18 cellular contexts compared by ENCODE assay signal in genomic region chr18:43525149-43525548, GRCh38.
A peak's percentile ranks its signal among the peaks of the same experiment; 100 is the strongest.
DNase-seq lines count a peak whose midpoint lies in the region; ATAC-seq and TF ChIP-seq lines count a peak whose summit lies in the region.
"Had no signal": no experiment of that assay in that cellular context is flagged by ENCODE, and none has a peak within 500 bp of the region (broad histone marks: within the 10 kb centered on the region; RNA-seq: fewer than 3 reads in every experiment).

No MANE protein-coding gene starts in this region.

- TF ChIP-seq CTCF in MCF 10A (IDR thresholded peaks at IDR 0.05; ENCODE audit: unreplicated experiment) (no peak), breast epithelium (IDR thresholded peaks at IDR 0.05) (no peak), thyroid gland (IDR thresholded peaks at IDR 0.05) (no peak), lower leg skin (IDR thresholded peaks at IDR 0.05) (no peak), sigmoid colon (IDR thresholded peaks at IDR 0.05) (no peak)

- no peaks in the 10 kb centered on the region for H3K27me3 Mint-ChIP-seq in MCF 10A (ENCODE audit: insufficient read depth, unreplicated experiment)
- no peaks in the 10 kb centered on the region for H3K27me3 Mint-ChIP-seq in activated T-helper 17 cell treated with anti-CD3 and anti-CD28 coated beads, Interleukin-2, amount 50 U/mL, for 72 hours
- H3K27me3 Mint-ChIP-seq: CD4-positive, CD25-positive, alpha-beta regulatory T cell had no signal

- H3K4me1 ChIP-seq in breast epithelium (no peaks in the 10 kb centered on the region), thyroid gland (no peaks in the 10 kb centered on the region), sigmoid colon (peaks cover 0 to 32% (median 17%) of the 10 kb centered on the region in 4 donors)
- H3K4me1 ChIP-seq: adrenal gland had no signal

- CTCF ChIA-PET in MCF 10A (lab: Yijun Ruan, JAX): interaction anchor here (1.3 kb wide), 1 partner anchor 45 kb away, joined by 4 read pairs; no protein-coding TSS in a partner anchor

- 33 to 39% methylated on average over 2 of the region's 2 CpGs for WGBS in thyroid gland, 2 donors
- WGBS in lower leg skin, 2 donors: 14 to 35% methylated on average over 2 of the region's 2 CpGs
- 8 to 25% methylated on average over 2 of the region's 2 CpGs for WGBS in sigmoid colon, 2 donors

- H3K9me3 ChIP-seq in breast epithelium (no peaks in the 10 kb centered on the region), thyroid gland (no peaks in the 10 kb centered on the region), sigmoid colon (no peaks in the 10 kb centered on the region)
- H3K9me3 ChIP-seq: mucosa of descending colon had no signal

- no peaks in the 10 kb centered on the region for H3K9me3 Mint-ChIP-seq in MCF 10A (ENCODE audit: unreplicated experiment)
- H3K9me3 Mint-ChIP-seq in activated T-helper 17 cell treated with anti-CD3 and anti-CD28 coated beads, Interleukin-2, amount 50 U/mL, for 72 hours: no peaks in the 10 kb centered on the region

- no TSS peak for BruUV-seq in MCF 10A (replicated peaks; lab: Mats Ljungman, UMichigan)

- TF ChIP-seq POLR2A in breast epithelium (IDR thresholded peaks at IDR 0.05) (no peak), thyroid gland (IDR thresholded peaks at IDR 0.05) (no peak), lower leg skin (IDR thresholded peaks at IDR 0.05) (no peak), sigmoid colon (IDR thresholded peaks at IDR 0.05) (no peak)

- H3K4me1 Mint-ChIP-seq in MCF 10A (ENCODE audit: insufficient read depth, unreplicated experiment): no peaks in the 10 kb centered on the region
- H3K4me1 Mint-ChIP-seq in activated T-helper 17 cell treated with anti-CD3 and anti-CD28 coated beads, Interleukin-2, amount 50 U/mL, for 72 hours: no peaks in the 10 kb centered on the region
- H3K4me1 Mint-ChIP-seq: CD4-positive, CD25-positive, alpha-beta regulatory T cell; stimulated activated effector memory CD8-positive, alpha-beta T cell treated with anti-CD3 and anti-CD28 coated beads, Interleukin-12 subunit alpha, Interleukin-12 subunit beta, amount 100 ng/mL, for 72 hours had no signal

- H3K27ac ChIP-seq in breast epithelium: no peak overlapping the region
- H3K27ac ChIP-seq in thyroid gland: no peak overlapping the region
- H3K27ac ChIP-seq in sigmoid colon: no peak overlapping the region
- H3K27ac ChIP-seq: adrenal gland, cardiac muscle cell had no signal

- H3K4me3 ChIP-seq in breast epithelium: no peak overlapping the region
- H3K4me3 ChIP-seq in thyroid gland (replicated peaks in 1 of 3): no peak overlapping the region
- H3K4me3 ChIP-seq in lower leg skin (ENCODE audit: low read depth, poor library complexity, severe bottlenecking): no peak overlapping the region
- H3K4me3 ChIP-seq in sigmoid colon: no peak overlapping the region
- H3K4me3 ChIP-seq: adrenal gland, cardiac muscle cell, mucosa of descending colon had no signal

- DNase-seq in MCF 10A (ENCODE audit: unreplicated experiment) (peak; percentile 10), breast epithelium (ENCODE audit: low spot score in 2 of 2) (no peak), NCI-H2171 (lab: John Stamatoyannopoulos, UW) (peak; percentile 36), cerebellar cortex (ENCODE audit: low spot score) (peak; percentile 14), thyroid gland (peak; percentile 7 to 18), lower leg skin (ENCODE audit: low spot score in 2 of 2) (no peak), sigmoid colon (no peak)
- DNase-seq: activated CD4-positive, alpha-beta T cell treated with anti-CD3 and anti-CD28 coated beads, Interleukin-2, amount 50 U/mL, for 1 hour; activated gamma-delta T cell treated with Interleukin-2 at 50 U/mL for 16 hours; adrenal gland; CD4-positive, CD25-positive, alpha-beta regulatory T cell; IMR-90; mucosa of descending colon; MV-4-11; SW 1271 had no signal

- ATAC-seq in activated T-helper 17 cell treated with anti-CD3 and anti-CD28 coated beads, Interleukin-2, amount 50 U/mL, for 72 hours (replicated peaks): no peak
- ATAC-seq: mucosa of descending colon; stimulated activated effector memory CD8-positive, alpha-beta T cell treated with anti-CD3 and anti-CD28 coated beads, Interleukin-12 subunit alpha, Interleukin-12 subunit beta, amount 100 ng/mL, for 72 hours had no signal

- no peaks in the 10 kb centered on the region for H3K36me3 ChIP-seq in breast epithelium
- no peaks in the 10 kb centered on the region for H3K36me3 ChIP-seq in thyroid gland
- H3K36me3 ChIP-seq in sigmoid colon: no peaks in the 10 kb centered on the region
- H3K36me3 ChIP-seq: adrenal gland, cardiac muscle cell had no signal

- POLR2A ChIA-PET in MCF 10A (lab: Yijun Ruan, JAX): no interaction called here

- H3K36me3 Mint-ChIP-seq in MCF 10A (ENCODE audit: insufficient read depth, unreplicated experiment): no peaks in the 10 kb centered on the region
- no peaks in the 10 kb centered on the region for H3K36me3 Mint-ChIP-seq in activated T-helper 17 cell treated with anti-CD3 and anti-CD28 coated beads, Interleukin-2, amount 50 U/mL, for 72 hours (ENCODE audit: low read depth)
- H3K36me3 Mint-ChIP-seq: CD4-positive, CD25-positive, alpha-beta regulatory T cell; stimulated activated effector memory CD8-positive, alpha-beta T cell treated with anti-CD3 and anti-CD28 coated beads, Interleukin-12 subunit alpha, Interleukin-12 subunit beta, amount 100 ng/mL, for 72 hours had no signal

- no peak overlapping the region for H3K27ac Mint-ChIP-seq in MCF 10A (ENCODE audit: low read depth, unreplicated experiment)
- no peak overlapping the region for H3K27ac Mint-ChIP-seq in activated T-helper 17 cell treated with anti-CD3 and anti-CD28 coated beads, Interleukin-2, amount 50 U/mL, for 72 hours
- H3K27ac Mint-ChIP-seq: CD4-positive, CD25-positive, alpha-beta regulatory T cell; stimulated activated effector memory CD8-positive, alpha-beta T cell treated with anti-CD3 and anti-CD28 coated beads, Interleukin-12 subunit alpha, Interleukin-12 subunit beta, amount 100 ng/mL, for 72 hours had no signal

- H3K27me3 ChIP-seq in breast epithelium (no peaks in the 10 kb centered on the region), thyroid gland (no peaks in the 10 kb centered on the region), sigmoid colon (no peaks in the 10 kb centered on the region)
- H3K27me3 ChIP-seq: adrenal gland, cardiac muscle cell had no signal

- no peak for TF ChIP-seq EP300 in sigmoid colon (IDR thresholded peaks at IDR 0.05)

- intact Hi-C loops in MCF 10A (cut with micrococcal nuclease) (no loop called here), breast epithelium (cut with DNase I; ENCODE audit: low total_unique reads) (no loop called here), thyroid gland (cut with DNase I) (no loop called here), lower leg skin (cut with DNase I; ENCODE audit: low total_unique reads) (no loop called here), sigmoid colon (cut with DNase I) (no loop called here)

- H3K4me3 Mint-ChIP-seq in MCF 10A (ENCODE audit: unreplicated experiment): no peak overlapping the region
- H3K4me3 Mint-ChIP-seq in activated T-helper 17 cell treated with anti-CD3 and anti-CD28 coated beads, Interleukin-2, amount 50 U/mL, for 72 hours: no peak overlapping the region
- H3K4me3 Mint-ChIP-seq: CD4-positive, CD25-positive, alpha-beta regulatory T cell; stimulated activated effector memory CD8-positive, alpha-beta T cell treated with anti-CD3 and anti-CD28 coated beads, Interleukin-12 subunit alpha, Interleukin-12 subunit beta, amount 100 ng/mL, for 72 hours had no signal

Comparison
In these comparisons a context has a peak if more than half of its experiments do, and no peak if none do; other contexts are left out.
1. DNase-seq: peak in MCF 10A (single experiment), NCI-H2171 (single experiment), cerebellar cortex (single experiment) and thyroid gland (2 of 2); none in breast epithelium (0 of 2), lower leg skin (0 of 2) and sigmoid colon (single experiment).